28 cellular contexts compared by ENCODE assay signal in the genomic region with DNA sequence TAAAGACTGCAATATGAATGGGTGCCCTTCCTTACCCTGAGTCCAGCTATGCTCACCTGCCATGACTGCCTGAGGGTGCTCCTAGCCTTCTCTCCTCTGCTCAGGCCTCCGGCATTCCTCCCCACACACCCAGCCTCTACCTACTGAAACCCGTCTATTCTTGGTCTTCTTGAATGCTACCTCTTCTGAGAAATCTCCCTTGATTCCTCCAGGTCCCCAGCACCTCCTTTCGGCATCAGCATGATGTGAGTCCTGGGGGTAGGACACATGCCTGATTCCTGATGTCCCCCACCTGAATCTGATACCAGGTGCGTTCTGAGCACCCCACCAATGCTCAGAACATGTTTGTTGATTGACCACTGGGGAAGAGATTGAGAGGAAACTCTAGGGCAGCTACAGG. TPM values are rescaled to one million over a fixed set of nuclear protein-coding genes. Genes with fewer than 3 reads are reported as not detected.
"Had no signal": no experiment of that assay in that cellular context is flagged by ENCODE, and none has a peak within 500 bp of the region (broad histone marks: within the 10 kb centered on the region; RNA-seq: fewer than 3 reads in every experiment).

No MANE protein-coding gene starts in this region.

- H3K27me3 ChIP-seq: thyroid gland had no signal

- H3K79me2 ChIP-seq: parathyroid adenoma had no signal

- H3K9me3 ChIP-seq: gastrocnemius medialis, heart right ventricle, lower lobe of right lung, prostate gland, sigmoid colon, stomach, thyroid gland had no signal

- H3K27ac ChIP-seq: gastrocnemius medialis, heart right ventricle, lower lobe of right lung, parathyroid adenoma, prostate gland, sigmoid colon, stomach, thyroid gland had no signal

- H3K4me1 ChIP-seq: gastrocnemius medialis, heart right ventricle, lower lobe of right lung, parathyroid adenoma, prostate gland, sigmoid colon, stomach, thyroid gland had no signal

- H3K4me3 ChIP-seq: gastrocnemius medialis, heart right ventricle, lower lobe of right lung, prostate gland, sigmoid colon, stomach, thyroid gland had no signal

- DNase-seq: cerebellar nuclear complex; cortex of kidney; foreskin fibroblast; gastrocnemius medialis; heart right ventricle; hippocampal formation; immature natural killer cell; left ventricle myocardium superior; lower lobe of right lung; naive B cell; occipital lobe; right cardiac atrium; sigmoid colon; stimulated activated CD4-positive, alpha-beta T cell treated with anti-CD3 and anti-CD28 coated beads, Interleukin-2, amount 100 ng/mL, for 24 hours; stimulated activated CD4-positive, alpha-beta T cell treated with anti-CD3 and anti-CD28 coated beads, Interleukin-4, amount 100 ng/mL, for 24 hours; stimulated activated naive CD4-positive, alpha-beta T cell treated with Interleukin-2 at 50 U/mL for 16 hours; thyroid gland had no signal

- ATAC-seq: gastrocnemius medialis; heart right ventricle; left ventricle myocardium superior; lower lobe of right lung; right cardiac atrium; stimulated activated effector memory CD8-positive, alpha-beta T cell treated with anti-CD3 and anti-CD28 coated beads, Interleukin-12 subunit alpha, Interleukin-12 subunit beta, amount 100 ng/mL, for 72 hours had no signal

- H2AFZ ChIP-seq: parathyroid adenoma had no signal

- FAIRE-seq: keratinocyte had no signal

- H3K36me3 ChIP-seq: gastrocnemius medialis, heart right ventricle, lower lobe of right lung, prostate gland, sigmoid colon, stomach, thyroid gland had no signal

RNA-seq across cellular contexts. Expression of a gene that starts 8.6 kb away (rescaled TPM):
- total RNA-seq: dermis microvascular lymphatic vessel endothelial cell, gastrocnemius medialis, heart right ventricle, left ventricle myocardium superior, mononuclear cell, occipital lobe, right cardiac atrium, sigmoid colon, skeletal muscle tissue, stomach, subcutaneous adipose tissue, temporal lobe, thyroid gland, urinary bladder had no signal
